2 cellular contexts compared by ENCODE assay signal in genomic region chr22:37509026-37509886, GRCh38.
A peak's percentile ranks its signal among the peaks of the same experiment; 100 is the strongest.
TF ChIP-seq lines count a peak whose summit lies in the region.

No MANE protein-coding gene starts in this region.

TF ChIP-seq in PFSK-1, 5 proteins besides CTCF, POLR2A, EP300 and RAD21:
- TF ChIP-seq FOXP2 (optimal IDR thresholded peaks at IDR 0.05; ENCODE audit: borderline replicate concordance, extremely low read depth, extremely low read length, insufficient read depth) (peak; percentile 56), TAF1 (IDR thresholded peaks at IDR 0.05; ENCODE audit: borderline replicate concordance, insufficient read depth, low read length) (no peak), SIN3A (IDR thresholded peaks at IDR 0.05; ENCODE audit: borderline replicate concordance, insufficient read depth, low read length) (no peak), POLR2AphosphoS5 (IDR thresholded peaks at IDR 0.05; ENCODE audit: low read depth, low read length) (peak; percentile 44; the same call in 1 of the 2 replicates), REST (IDR thresholded peaks at IDR 0.05; ENCODE audit: insufficient read depth in 1 of 2, low read depth in 2 of 2, low read length in 2 of 2) (peak in 1 of 2 experiments; percentile 7; a peak in 1 of 4 replicates)

TF ChIP-seq in H1, 55 proteins besides CTCF, POLR2A, EP300 and RAD21:
- TF ChIP-seq RFX5 (IDR thresholded peaks at IDR 0.05; ENCODE audit: borderline replicate concordance, low read depth, low read length) = no peak
